In genomic region chr9:5871785-5872184, GRCh38 we compare ENCODE assay signal across 35 cellular contexts. TPM values are rescaled to one million over a fixed set of nuclear protein-coding genes. Genes with fewer than 3 reads are reported as not detected.
A peak's percentile ranks its signal among the peaks of the same experiment; 100 is the strongest.
DNase-seq lines count a peak whose midpoint lies in the region; ATAC-seq, FAIRE-seq and TF ChIP-seq lines count a peak whose summit lies in the region.
"Had no signal": no experiment of that assay in that cellular context is flagged by ENCODE, and none has a peak within 500 bp of the region (broad histone marks: within the 10 kb centered on the region; RNA-seq: fewer than 3 reads in every experiment).

No MANE protein-coding gene starts in this region.

- intact Hi-C loops in kidney (cut with DNase I) (no loop called here), aorta (cut with DNase I) (no loop called here)

- H3K4me3 ChIP-seq in osteoblast (ENCODE audit: insufficient read depth, low read length): no peak overlapping the region
- H3K4me3 ChIP-seq in kidney (ENCODE audit: low read length in 2 of 2): no peak overlapping the region
- H3K4me3 ChIP-seq in aorta (ENCODE audit: low read length in 2 of 2): no peak overlapping the region
- H3K4me3 ChIP-seq: A549, gastroesophageal sphincter, SJSA1, suprapubic skin had no signal

- DNase-seq in ELF-1 (ENCODE audit: low read depth, low spot score): peak; percentile 43
- DNase-seq in osteoblast (ENCODE audit: insufficient read length, low spot score, missing footprints): peak; percentile 13
- no peak for DNase-seq in kidney
- DNase-seq in aorta: no peak
- no peak for DNase-seq in GF-D8 (lab: John Stamatoyannopoulos, UW)
- DNase-seq in NCI-H2196 treated with DMSO at 0.1 percent for 48 hours (lab: John Stamatoyannopoulos, UW; ENCODE audit: unreplicated experiment): no peak
- DNase-seq: activated CD4-positive, alpha-beta T cell treated with anti-CD3 and anti-CD28 coated beads, Interleukin-2, amount 50 U/mL, for 1 hour; activated CD4-positive, CD25-positive, alpha-beta regulatory T cell; activated effector memory CD4-positive, alpha-beta T cell treated with anti-CD3 and anti-CD28 coated beads, Interleukin-2, amount 50 U/mL, for 16 hours; activated naive CD8-positive, alpha-beta T cell treated with anti-CD3 and anti-CD28 coated beads for 36 hours; activated T-cell treated with anti-CD3 and anti-CD28 coated beads, Interleukin-2, amount 50 U/mL, for 1 hour; caudate nucleus; CD4-positive, alpha-beta T cell; cortex of kidney; hippocampal formation; left cardiac atrium; mesendoderm; NCI-H146; right cardiac atrium; stimulated activated CD4-positive, alpha-beta T cell treated with anti-CD3 and anti-CD28 coated beads, Interleukin-1b, Interleukin-23, amount 100 ng/mL, for 48 hours; stimulated activated naive CD4-positive, alpha-beta T cell treated with Interleukin-2 at 50 U/mL for 16 hours had no signal

- WGBS in aorta, 2 donors: 53 to 57% methylated on average over 2 of the region's 2 CpGs

- H3K9me3 ChIP-seq in osteoblast (ENCODE audit: low read depth, low read length) (no peaks in the 10 kb centered on the region), kidney (ENCODE audit: control insufficient read depth in 1 of 2, low read length in 2 of 2) (no peaks in the 10 kb centered on the region), aorta (ENCODE audit: control insufficient read depth, low read length) (no peaks in the 10 kb centered on the region)
- H3K9me3 ChIP-seq: A549, gastroesophageal sphincter, SJSA1, suprapubic skin had no signal

- H3K27ac ChIP-seq in osteoblast (ENCODE audit: low read depth, low read length): no peak overlapping the region
- H3K27ac ChIP-seq in kidney (ENCODE audit: low read depth in 2 of 2, low read length in 2 of 2): no peak overlapping the region
- H3K27ac ChIP-seq in aorta (ENCODE audit: low read depth in 1 of 2, low read length in 2 of 2): no peak overlapping the region
- H3K27ac ChIP-seq: gastroesophageal sphincter, SJSA1, suprapubic skin had no signal

- H3K4me1 ChIP-seq in osteoblast (ENCODE audit: insufficient read depth, low read length): no peaks in the 10 kb centered on the region
- peaks cover 0 to 9% of the 10 kb centered on the region in 2 donors for H3K4me1 ChIP-seq in kidney (ENCODE audit: control insufficient read depth in 1 of 2, insufficient read depth in 1 of 2, low read depth in 1 of 2, low read length in 2 of 2)
- no peaks in the 10 kb centered on the region for H3K4me1 ChIP-seq in aorta (ENCODE audit: control insufficient read depth in 1 of 2, insufficient read depth in 2 of 2, low read length in 2 of 2)
- H3K4me1 ChIP-seq: gastroesophageal sphincter, SJSA1, suprapubic skin had no signal

- no peaks in the 10 kb centered on the region for H3K79me2 ChIP-seq in osteoblast (ENCODE audit: insufficient read depth, low read length)

- TF ChIP-seq CTCF in osteoblast (IDR thresholded peaks at IDR 0.05; ENCODE audit: extremely low read depth, low read depth, low read length) (no peak), kidney (IDR thresholded peaks at IDR 0.05; ENCODE audit: borderline replicate concordance, extremely low read depth, insufficient read depth) (no peak)

- H3K27me3 ChIP-seq in osteoblast (ENCODE audit: insufficient read depth, low read length): no peaks in the 10 kb centered on the region
- H3K27me3 ChIP-seq in aorta (ENCODE audit: control insufficient read depth in 1 of 2, insufficient read depth in 2 of 2, low read length in 1 of 2): no peaks in the 10 kb centered on the region
- H3K27me3 ChIP-seq: gastroesophageal sphincter, SJSA1, suprapubic skin had no signal

- ATAC-seq in SK-N-SH treated with all-trans-retinoic acid at 6 μM for 48 hours (0 out of 3 replicates have a peak, but pooled peaks have one; percentile 28), esophagus mucosa (peak; percentile 60), aorta (ENCODE audit: low FRiP score) (no peak)
- ATAC-seq: A549, gastroesophageal sphincter, HCT116, right cardiac atrium had no signal

- H3K4me2 ChIP-seq in osteoblast (ENCODE audit: insufficient read depth, low read length): no peak overlapping the region
- H3K4me2 ChIP-seq: A549 had no signal

- H4K20me1 ChIP-seq in osteoblast (ENCODE audit: insufficient read depth, low read length): no peaks in the 10 kb centered on the region

- H3K9ac ChIP-seq in kidney (ENCODE audit: low read length in 2 of 2): no peak overlapping the region

- no peak overlapping the region for H2AFZ ChIP-seq in osteoblast (ENCODE audit: low read length)

- FAIRE-seq in kidney (lab: Jason Lieb, UNC): no peak
- FAIRE-seq: A549, astrocyte, GM18507, urothelium cell line had no signal

- H3K36me3 ChIP-seq in osteoblast (ENCODE audit: insufficient read depth, low read length) (no peaks in the 10 kb centered on the region), kidney (ENCODE audit: control insufficient read depth in 1 of 2, insufficient read depth in 2 of 2, low read length in 2 of 2) (no peaks in the 10 kb centered on the region), aorta (ENCODE audit: control insufficient read depth in 1 of 2, insufficient read depth in 2 of 2, low read length in 1 of 2) (peaks cover 0 to 1% of the 10 kb centered on the region in 2 donors)
- H3K36me3 ChIP-seq: SJSA1, suprapubic skin had no signal

TF ChIP-seq in SK-N-SH treated with all-trans-retinoic acid at 6 μM for 48 hours, 23 proteins besides CTCF, POLR2A, EP300 and RAD21:
- no peak for TF ChIP-seq ZNF70 (CRISPR knock-in tag; IDR thresholded peaks at IDR 0.05)
- TF ChIP-seq CSDC2 (CRISPR knock-in tag; IDR thresholded peaks at IDR 0.05): no peak
- no peak for TF ChIP-seq ZNF8 (CRISPR knock-in tag; IDR thresholded peaks at IDR 0.05)
- TF ChIP-seq RARB (CRISPR knock-in tag; IDR thresholded peaks at IDR 0.05): no peak
- no peak for TF ChIP-seq ZC3H10 (CRISPR knock-in tag; IDR thresholded peaks at IDR 0.05)
- TF ChIP-seq POU6F1 (CRISPR knock-in tag; IDR thresholded peaks at IDR 0.05; ENCODE audit: borderline replicate concordance, low read depth): no peak

RNA-seq across cellular contexts. Expression of gene MLANA, which starts 18.9 kb away (rescaled TPM):
- not detected for total RNA-seq in esophagus mucosa
- under 0.01 TPM in 1 of 2 replicates, not detected in the other for total RNA-seq in osteoblast
- not detected for total RNA-seq in kidney
- polyA plus RNA-seq in kidney (ENCODE audit: insufficient read depth, low read depth, low replicate concordance): not detected
- not detected for total RNA-seq in aorta
- under 1 TPM in 1 of 2 donors, not detected in 1; 0.25 TPM for polyA plus RNA-seq in aorta
- total RNA-seq: activated naive CD8-positive, alpha-beta T cell treated with anti-CD3 and anti-CD28 coated beads for 36 hours; astrocyte; CD4-positive, alpha-beta T cell; fibroblast of lung; gastroesophageal sphincter; left cardiac atrium; neural crest cell; right cardiac atrium; RPMI7951; SJSA1; T-helper 1 cell treated with Interleukin-12 subunit alpha and Interleukin-12 subunit beta and Interleukin-4 antibody, amounts not matched to agents 30 ng/mL and 1 ng/mL, for 36 hours had no signal
- polyA plus RNA-seq: A549, fibroblast of lung, right cardiac atrium had no signal

RNA-seq across cellular contexts. Expression of gene ERMP1, which starts 38.9 kb away (rescaled TPM):
- total RNA-seq in esophagus mucosa: 38.1 TPM
- 6.5 and 8.5 TPM in 2 replicates for total RNA-seq in osteoblast
- 89.6 TPM for total RNA-seq in kidney
- polyA plus RNA-seq in kidney (ENCODE audit: insufficient read depth, low read depth, low replicate concordance): 34.4 TPM
- 10 to 100 TPM in 1 of 2 donors, 1 to 10 TPM in 1; 7.1 to 11.2 TPM for total RNA-seq in aorta
- polyA plus RNA-seq in aorta: 1 to 10 TPM; 2.5 to 4.0 TPM

Comparison
In these comparisons a context has a peak if more than half of its experiments do, and no peak if none do; other contexts are left out.
1. DNase-seq: peak in ELF-1 (single experiment) and osteoblast (single experiment); none in kidney (single experiment), aorta (0 of 2), GF-D8 (single experiment) and NCI-H2196 treated with DMSO at 0.1 percent for 48 hours (single experiment).